In the genomic region with DNA sequence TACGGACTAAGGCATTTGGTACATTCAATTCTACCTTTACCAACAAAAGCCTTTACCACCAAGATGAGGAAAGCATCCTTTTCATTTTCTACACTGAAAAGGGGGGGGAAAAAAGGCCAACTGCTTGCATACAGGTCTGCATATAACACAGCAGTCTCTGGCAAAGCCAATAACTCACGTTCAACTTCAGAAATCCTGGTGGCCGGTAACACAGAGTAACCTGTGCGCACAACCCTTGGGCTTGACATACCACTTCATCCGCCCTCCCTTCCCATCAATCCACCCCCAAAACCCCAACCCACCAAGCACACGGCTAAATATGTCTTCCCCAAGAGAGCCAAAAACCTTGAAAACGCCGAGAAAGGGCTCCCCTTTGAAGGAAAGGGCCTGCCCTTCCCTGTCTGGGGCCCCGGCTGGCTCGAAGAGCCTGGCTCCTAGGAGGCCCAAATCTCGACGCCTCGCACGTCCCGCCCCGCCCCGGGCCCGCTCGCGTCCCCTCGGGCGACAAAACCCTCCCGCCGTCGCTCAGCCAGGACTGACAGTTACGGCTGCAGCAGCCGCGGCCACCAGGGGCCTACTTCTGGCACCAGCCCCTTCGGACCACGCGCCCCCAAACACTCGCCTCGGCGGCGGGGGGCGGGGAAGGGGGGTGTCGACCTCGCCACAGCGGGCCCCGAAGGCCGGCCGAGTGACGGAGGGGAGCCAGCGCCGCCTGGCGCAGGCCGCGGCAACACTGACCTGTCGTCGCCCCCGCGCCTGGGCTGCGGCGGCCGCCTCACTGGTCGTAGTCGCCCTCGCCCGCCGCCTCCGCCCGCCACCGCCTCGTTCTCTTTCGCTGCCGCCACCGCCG, we compare ENCODE assay signal across 8 cellular contexts. TPM values are rescaled to one million over a fixed set of nuclear protein-coding genes. Genes with fewer than 3 reads are reported as not detected.
A peak's percentile ranks its signal among the peaks of the same experiment; 100 is the strongest.
DNase-seq lines count a peak whose midpoint lies in the region; ATAC-seq lines count a peak whose summit lies in the region.

No MANE protein-coding gene starts in this region.

- H3K4me3 ChIP-seq in HUES64 (ENCODE audit: low read length), result peak overlapping the region; percentile 87
- peak overlapping the region; percentile 99 for H3K4me3 ChIP-seq in skeletal muscle satellite cell (ENCODE audit: low read length)

- peak; percentile 47 for ATAC-seq in GM21515 (IDR thresholded peaks at IDR 0.05; ENCODE audit: unreplicated experiment)

- H3K4me2 ChIP-seq in skeletal muscle satellite cell (ENCODE audit: low read length), result peak overlapping the region; percentile 95

- H3K4me1 ChIP-seq in HUES64 (ENCODE audit: insufficient read depth, low read length) (peaks cover 26% of the 10 kb centered on the region), skeletal muscle satellite cell (ENCODE audit: control insufficient read depth, insufficient read depth, low read length) (peaks cover 17% of the 10 kb centered on the region)

- no peaks in the 10 kb centered on the region for H3K36me3 ChIP-seq in HUES64 (ENCODE audit: insufficient read depth, low read length)
- H3K36me3 ChIP-seq in skeletal muscle satellite cell (ENCODE audit: insufficient read depth, low read length), result peaks cover 8% of the 10 kb centered on the region

- H3K9me3 ChIP-seq in HUES64 (ENCODE audit: insufficient read depth, low read depth, low read length) (no peaks in the 10 kb centered on the region), skeletal muscle satellite cell (replicated peaks; ENCODE audit: low read length) (no peaks in the 10 kb centered on the region)

- WGBS in HUES64, result under 1% methylated on average over 67 of the region's 68 CpGs

- H3K9ac ChIP-seq in HUES64 (ENCODE audit: low read depth, low read length), result peak overlapping the region; percentile 97
- H3K9ac ChIP-seq in skeletal muscle satellite cell (ENCODE audit: low read depth, low read length), result peak overlapping the region; percentile 100

- DNase-seq in EH (ENCODE audit: low read depth) (peak; percentile 58), T-helper 22 cell (ENCODE audit: low read depth) (peak; percentile 27), astrocyte of the hippocampus (ENCODE audit: low read depth, low spot score) (peak; percentile 79), iPS DF 4.7 (ENCODE audit: extremely low read depth, low spot score) (peak; percentile 7), NCI-H226 (no peak)

- H3K27ac ChIP-seq in HUES64 (ENCODE audit: low read depth, low read length), result peak overlapping the region; percentile 99

- H3K27me3 ChIP-seq in HUES64 (ENCODE audit: insufficient read depth, low read length) (no peaks in the 10 kb centered on the region), skeletal muscle satellite cell (ENCODE audit: control insufficient read depth, insufficient read depth, low read length) (no peaks in the 10 kb centered on the region)

RNA-seq across cellular contexts. Expression of gene UBE3A, which starts 0.8 kb away (rescaled TPM):
- polyA plus RNA-seq in HUES64 (2013, experiment 1 of 2), result 53.5 TPM
- 50.7 TPM for polyA plus RNA-seq in HUES64 (2013, experiment 2 of 2)
- 67.7 and 74.0 TPM in 2 replicates for total RNA-seq in skeletal muscle satellite cell (2012; rRNA removed)
